ENCODE assay signal across 10 cellular contexts in genomic region chr3:48299746-48300361, GRCh38. TPM values are rescaled to one million over a fixed set of nuclear protein-coding genes. Genes with fewer than 3 reads are reported as not detected.
DNase-seq lines count a peak whose midpoint lies in the region; ATAC-seq, FAIRE-seq and TF ChIP-seq lines count a peak whose summit lies in the region.
"Had no signal": no experiment of that assay in that cellular context is flagged by ENCODE, and none has a peak within 500 bp of the region (broad histone marks: within the 10 kb centered on the region; RNA-seq: fewer than 3 reads in every experiment).

No MANE protein-coding gene starts in this region.

- H3K27ac ChIP-seq in BLaER1: peak overlapping the region; percentile 97
- H3K27ac ChIP-seq in GM12878 (ENCODE audit: control insufficient read depth, insufficient read depth): peak overlapping the region; percentile 95

- peak overlapping the region; percentile 76 to 99 (median 98) for H3K27ac Mint-ChIP-seq in naive B cell

- DNase-seq in HTR-8/SVneo (ENCODE audit: insufficient read length, low spot score): no peak
- no peak for DNase-seq in GM12878 (ENCODE audit: low read depth, low spot score)
- no peak for DNase-seq in naive B cell
- DNase-seq in EL: no peak
- no peak for DNase-seq in kidney tubule cell (ENCODE audit: low spot score)
- DNase-seq in DMS153 treated with DMSO at 0.1 percent for 48 hours (lab: John Stamatoyannopoulos, UW; ENCODE audit: unreplicated experiment): no peak
- no peak for DNase-seq in GM03348 (ENCODE audit: low spot score)
- DNase-seq: NCI-H774 had no signal

- H3K79me2 ChIP-seq in GM12878 (ENCODE audit: control insufficient read depth, insufficient read depth, low read length): peaks cover 27% of the 10 kb centered on the region

- in situ Hi-C loops in GM12878 (cut with MboI): no loop called here

- BruUV-seq in GM12878 (replicated peaks; lab: Mats Ljungman, UMichigan): TSS peak; percentile 70

- TF ChIP-seq POLR2A in GM12878 (IDR thresholded peaks at IDR 0.05; ENCODE audit: low read depth, low read length): no peak

- 41% methylated on average over 5 of the region's 5 CpGs for WGBS in GM12878 (ENCODE audit: insufficient coverage, insufficient replicate concordance, low lambda C conversion rate, missing lambda C conversion rate)

- FAIRE-seq in HTR-8/SVneo (lab: Jason Lieb, UNC) (peak; percentile 4), GM12878 (lab: Jason Lieb, UNC) (no peak)

- TF ChIP-seq CTCF in GM12878 (IDR thresholded peaks at IDR 0.05 in 2 of 3, conservative IDR thresholded peaks at IDR 0.05 in 1 of 3; ENCODE audit: control insufficient read depth in 2 of 3, extremely low read depth in 1 of 3, insufficient read depth in 1 of 3, low read depth in 3 of 3, low read length in 3 of 3): no peak

- H2AFZ ChIP-seq in GM12878 (ENCODE audit: control insufficient read depth, low read depth, low read length): peak overlapping the region; percentile 93; the same call in 1 of the 2 replicates

- H3K9me3 ChIP-seq in BLaER1 (no peaks in the 10 kb centered on the region), GM12878 (replicated peaks; ENCODE audit: control insufficient read depth, insufficient read depth, low read length) (no peaks in the 10 kb centered on the region)

- H3K36me3 ChIP-seq in BLaER1 (peaks cover 40% of the 10 kb centered on the region), GM12878 (ENCODE audit: control insufficient read depth in 2 of 2, insufficient read depth in 2 of 2, low read length in 1 of 2) (peaks cover 3 to 13% of the 10 kb centered on the region in 2 experiments; a peak in 3 of 4 replicates)

- H3K9ac ChIP-seq in BLaER1 (peak overlapping the region; percentile 97), GM12878 (ENCODE audit: control insufficient read depth, insufficient read depth, low read length) (peak overlapping the region; percentile 96)

- intact Hi-C loops in GM12878 (cut with micrococcal nuclease; ENCODE audit: unreplicated experiment): loop anchor here (5.0 kb wide), 1 partner anchor 68 kb away; no protein-coding TSS in a partner anchor

- ATAC-seq in GM12878: no peak
- ATAC-seq in naive B cell (ENCODE audit: low read depth in 2 of 2): no peak

- peak overlapping the region; percentile 91 for H3K4me2 ChIP-seq in BLaER1
- H3K4me2 ChIP-seq in GM12878 (ENCODE audit: control insufficient read depth, insufficient read depth): peak overlapping the region; percentile 96

- no peak for TF ChIP-seq RAD21 in GM12878 (IDR thresholded peaks at IDR 0.05; ENCODE audit: insufficient read depth, low read depth, low read length)

- H3K9me3 Mint-ChIP-seq in naive B cell: no peaks in the 10 kb centered on the region

- peak overlapping the region; percentile 93 to 97 (median 96) for H3K4me3 Mint-ChIP-seq in naive B cell

- H4K20me1 ChIP-seq in BLaER1: no peaks in the 10 kb centered on the region
- no peaks in the 10 kb centered on the region for H4K20me1 ChIP-seq in GM12878 (ENCODE audit: control insufficient read depth, insufficient read depth)

- SMC1A ChIA-PET in GM12878 (lab: Charles Lee; ENCODE audit: uncharacterized antibody, unreplicated experiment): interaction anchor here (0.7 to 2.5 kb wide), 15 partner anchors 11 to 179 kb away, joined by 3 to 16 read pairs (median 4); partner anchors contain the start of genes CCDC51 and TMA7

- H3K36me3 Mint-ChIP-seq in naive B cell: peaks cover 0 to 13% of the 10 kb centered on the region in 2 donors

- H3K27me3 Mint-ChIP-seq in naive B cell: no peaks in the 10 kb centered on the region

- CTCF ChIA-PET in GM12878 (lab: Yijun Ruan, JAX): interaction anchor here (0.7 to 4.7 kb wide), 14 partner anchors 8 to 253 kb away, joined by 3 to 31 read pairs (median 3); partner anchors contain the start of genes CCDC51 and TMA7

- RAD21 ChIA-PET in GM12878 (lab: Charles Lee; ENCODE audit: unreplicated experiment): interaction anchor here (0.8 to 2.1 kb wide), 10 partner anchors 26 to 140 kb away, joined by 3 to 11 read pairs (median 3); partner anchors contain the start of genes CCDC51 and TMA7

- H3K4me1 Mint-ChIP-seq in naive B cell: peaks cover 27 to 37% (median 35%) of the 10 kb centered on the region in 3 donors

- TF ChIP-seq EP300 in GM12878 (IDR thresholded peaks at IDR 0.05; ENCODE audit: borderline replicate concordance in 1 of 2, control insufficient read depth in 1 of 2, low read depth in 2 of 2, low read length in 2 of 2): no peak

- H3K4me3 ChIP-seq in BLaER1 (peak overlapping the region; percentile 86), GM12878 (peak overlapping the region; percentile 89)

- H3K27me3 ChIP-seq in BLaER1 (no peaks in the 10 kb centered on the region), GM12878 (replicated peaks in 1 of 2; ENCODE audit: control insufficient read depth in 2 of 2, insufficient read depth in 2 of 2, low read length in 1 of 2) (no peaks in the 10 kb centered on the region)

- H3K4me1 ChIP-seq in BLaER1 (peaks cover 21% of the 10 kb centered on the region), GM12878 (ENCODE audit: control insufficient read depth, insufficient read depth, low read length) (peaks cover 12% of the 10 kb centered on the region)

- POLR2A ChIA-PET in GM12878 (lab: Charles Lee): interaction anchor here (0.6 to 2.1 kb wide), 10 partner anchors 17 to 286 kb away, joined by 3 to 9 read pairs (median 4); partner anchors contain the start of genes CCDC51 and TMA7

TF ChIP-seq in GM12878, 131 proteins besides CTCF, POLR2A, EP300 and RAD21:
- no peak for TF ChIP-seq KDM1A (IDR thresholded peaks at IDR 0.05; ENCODE audit: borderline replicate concordance)
- TF ChIP-seq PAX5 (IDR thresholded peaks at IDR 0.05; ENCODE audit: borderline replicate concordance, low read depth, low read length): no peak
- 0 out of 2 replicates have a peak, but pooled peaks have one; percentile 2 for TF ChIP-seq MTA3 (IDR thresholded peaks at IDR 0.05; ENCODE audit: borderline replicate concordance, low read length)
- TF ChIP-seq HDGF (IDR thresholded peaks at IDR 0.05): peak; percentile 38; the same call in 1 of the 2 replicates

RNA-seq across cellular contexts. Expression of gene NME6, which starts 1.3 kb away (rescaled TPM):
- 62.9 and 64.4 TPM in 2 replicates for total RNA-seq in GM12878 (2013; cell fraction: nucleolus; rRNA removed)
- 27.8 and 33.4 TPM in 2 replicates for total RNA-seq in GM12878 (2014; rRNA removed)
- total RNA-seq in GM12878 (2014; rRNA removed; fragmentation: Illumina TruSeq; extraction: Trizol): 26.2 and 28.9 TPM in 2 replicates
- total RNA-seq in GM12878 (2021): 21.3 and 25.5 TPM in 2 replicates
- polyA plus RNA-seq in GM12878 (2011; ENCODE audit: low read depth): 12.3 TPM
- polyA plus RNA-seq in GM12878 (2011; rRNA removed): 22.1 and 34.2 TPM in 2 replicates
- polyA plus RNA-seq in GM12878 (2011; cell fraction: cytosol; rRNA removed): 43.7 and 54.0 TPM in 2 replicates
- 11.2 and 11.5 TPM in 2 replicates for polyA plus RNA-seq in GM12878 (2011; cell fraction: nucleus; rRNA removed)
- polyA plus RNA-seq in GM12878 (2012): 13.8 and 19.4 TPM in 2 replicates
- polyA plus RNA-seq in GM12878 (2014; fragmentation: Illumina TruSeq; extraction: Trizol): 22.4 and 31.7 TPM in 2 replicates
- polyA plus RNA-seq in GM12878 (2014; fragmentation: Nextera tagmentation; extraction: Ambion mirVana): 10 to 100 TPM; 39.4 to 68.6 TPM
- polyA plus RNA-seq in GM12878 (2014; rRNA removed): 27.7 and 27.9 TPM in 2 replicates
- 10 to 100 TPM; 38.0 to 38.8 TPM for polyA plus RNA-seq in GM12878 (2016; fragmentation: Nextera tagmentation; extraction: Ambion mirVana)
- polyA minus RNA-seq in GM12878 (2011; rRNA and poly(A)+ RNA removed): 38.5 and 44.2 TPM in 2 replicates
- polyA minus RNA-seq in GM12878 (2011; cell fraction: cytosol; rRNA and poly(A)+ RNA removed): 9.1 and 9.9 TPM in 2 replicates
- polyA minus RNA-seq in GM12878 (2011; cell fraction: nucleus; rRNA and poly(A)+ RNA removed): 10.9 and 12.8 TPM in 2 replicates
- polyA plus RNA-seq in naive B cell (ENCODE audit: low read depth in 6 of 6): 10 to 100 TPM; 53.1 to 70.4 (median 67.3) TPM

RNA-seq across cellular contexts. Expression of gene SPINK8, which starts 33.6 kb away (rescaled TPM):
- not detected in 2 replicates for total RNA-seq in GM12878 (2013; cell fraction: nucleolus; rRNA removed)
- total RNA-seq in GM12878 (2014; rRNA removed): not detected in 2 replicates
- total RNA-seq in GM12878 (2014; rRNA removed; fragmentation: Illumina TruSeq; extraction: Trizol): not detected in 2 replicates
- total RNA-seq in GM12878 (2021): not detected in 2 replicates
- polyA plus RNA-seq in GM12878 (2011; ENCODE audit: low read depth): not detected
- not detected in 2 replicates for polyA plus RNA-seq in GM12878 (2011; rRNA removed)
- polyA plus RNA-seq in GM12878 (2011; cell fraction: cytosol; rRNA removed): not detected in 2 replicates
- polyA plus RNA-seq in GM12878 (2011; cell fraction: nucleus; rRNA removed): not detected in 2 replicates
- not detected in 2 replicates for polyA plus RNA-seq in GM12878 (2012)
- not detected in 2 replicates for polyA plus RNA-seq in GM12878 (2014; fragmentation: Illumina TruSeq; extraction: Trizol)
- not detected for polyA plus RNA-seq in GM12878 (2014; fragmentation: Nextera tagmentation; extraction: Ambion mirVana)
- not detected in 2 replicates for polyA plus RNA-seq in GM12878 (2014; rRNA removed)
- polyA plus RNA-seq in GM12878 (2016; fragmentation: Nextera tagmentation; extraction: Ambion mirVana): not detected
- not detected in 2 replicates for polyA minus RNA-seq in GM12878 (2011; rRNA and poly(A)+ RNA removed)
- polyA minus RNA-seq in GM12878 (2011; cell fraction: cytosol; rRNA and poly(A)+ RNA removed): not detected in 2 replicates
- not detected in 2 replicates for polyA minus RNA-seq in GM12878 (2011; cell fraction: nucleus; rRNA and poly(A)+ RNA removed)
- polyA plus RNA-seq in naive B cell (ENCODE audit: low read depth in 6 of 6): not detected
- total RNA-seq: kidney epithelial cell had no signal

RNA-seq across cellular contexts. Expression of gene ZNF589, which starts 59.0 kb away (rescaled TPM):
- total RNA-seq in GM12878 (2013; cell fraction: nucleolus; rRNA removed): 211 and 232 TPM in 2 replicates
- total RNA-seq in GM12878 (2014; rRNA removed) (26.5 and 29.0 TPM in 2 replicates), GM12878 (2014; rRNA removed; fragmentation: Illumina TruSeq; extraction: Trizol) (29.5 and 30.2 TPM in 2 replicates), GM12878 (2021) (27.7 and 34.2 TPM in 2 replicates)
- 25.2 TPM for polyA plus RNA-seq in GM12878 (2011; ENCODE audit: low read depth)
- polyA plus RNA-seq in GM12878 (2011; rRNA removed) (47.2 and 47.9 TPM in 2 replicates), GM12878 (2014; fragmentation: Illumina TruSeq; extraction: Trizol) (36.9 and 47.9 TPM in 2 replicates), GM12878 (2014; fragmentation: Nextera tagmentation; extraction: Ambion mirVana) (10 to 100 TPM in 1 of 2 experiments, 1 to 10 TPM in 1; 6.5 to 10.1 TPM), GM12878 (2014; rRNA removed) (30.2 and 30.8 TPM in 2 replicates), GM12878 (2016; fragmentation: Nextera tagmentation; extraction: Ambion mirVana) (10 to 100 TPM; 19.7 to 20.2 TPM), naive B cell (ENCODE audit: low read depth in 6 of 6) (1 to 10 TPM in 5 of 6 donors, not detected in 1; 2.2 to 7.9 (median 3.2) TPM)
- polyA plus RNA-seq in GM12878 (2011; cell fraction: cytosol; rRNA removed): 29.4 and 32.9 TPM in 2 replicates
- 114 and 142 TPM in 2 replicates for polyA plus RNA-seq in GM12878 (2011; cell fraction: nucleus; rRNA removed)
- 26.2 and 27.8 TPM in 2 replicates for polyA plus RNA-seq in GM12878 (2012)
- 33.6 and 39.6 TPM in 2 replicates for polyA minus RNA-seq in GM12878 (2011; rRNA and poly(A)+ RNA removed)
- 8.0 and 10.2 TPM in 2 replicates for polyA minus RNA-seq in GM12878 (2011; cell fraction: cytosol; rRNA and poly(A)+ RNA removed)
- 24.1 and 29.7 TPM in 2 replicates for polyA minus RNA-seq in GM12878 (2011; cell fraction: nucleus; rRNA and poly(A)+ RNA removed)
